ENCODE assay signal across 30 cellular contexts in genomic region chr2:7165736-7166135, GRCh38.
"Had no signal": no experiment of that assay in that cellular context is flagged by ENCODE, and none has a peak within 500 bp of the region (broad histone marks: within the 10 kb centered on the region; RNA-seq: fewer than 3 reads in every experiment).

No MANE protein-coding gene starts in this region.

- H3K36me3 ChIP-seq: breast epithelium, esophagus squamous epithelium, gastrocnemius medialis, neural progenitor cell, sigmoid colon, suprapubic skin, tibial artery, upper lobe of right lung had no signal

- H3K4me1 ChIP-seq: breast epithelium, esophagus squamous epithelium, gastrocnemius medialis, parathyroid adenoma, psoas muscle, sigmoid colon, suprapubic skin, tibial artery, upper lobe of right lung had no signal

- H3K27ac ChIP-seq: breast epithelium, epithelial cell of prostate, esophagus squamous epithelium, gastrocnemius medialis, hepatocyte, neural progenitor cell, parathyroid adenoma, psoas muscle, sigmoid colon, suprapubic skin, tibial artery, upper lobe of right lung had no signal

- H3K27me3 ChIP-seq: breast epithelium, esophagus squamous epithelium, gastrocnemius medialis, hepatocyte, neural progenitor cell, sigmoid colon, suprapubic skin, tibial artery, upper lobe of right lung had no signal

- H3K9ac ChIP-seq: neural progenitor cell, parathyroid adenoma had no signal

- FAIRE-seq: colon, endometrium, kidney, small intestine had no signal

- H2AFZ ChIP-seq: hepatocyte, neural progenitor cell, parathyroid adenoma had no signal

- H3K9me3 ChIP-seq: breast epithelium, esophagus squamous epithelium, gastrocnemius medialis, psoas muscle, sigmoid colon, suprapubic skin, tibial artery, upper lobe of right lung had no signal

- H3K4me3 ChIP-seq: breast epithelium, esophagus squamous epithelium, gastrocnemius medialis, hepatocyte, neural progenitor cell, psoas muscle, sigmoid colon, suprapubic skin, tibial artery, upper lobe of right lung had no signal

- DNase-seq: activated CD4-positive, alpha-beta memory T cell treated with anti-CD3 and anti-CD28 coated beads for 36 hours; activated CD4-positive, alpha-beta T cell treated with anti-CD3 and anti-CD28 coated beads, Interleukin-2, amount 10 ng/mL, durations not matched to agents 24 days and 14 days; activated CD4-positive, CD25-positive, alpha-beta regulatory T cell treated with anti-CD3 and anti-CD28 coated beads, Interleukin-2, amount 50 U/mL, for 72 hours; activated CD8-positive, alpha-beta memory T cell treated with anti-CD3 and anti-CD28 coated beads, Interleukin-2, amount 50 U/mL, for 4 hours; activated effector memory CD4-positive, alpha-beta T cell treated with anti-CD3 and anti-CD28 coated beads, Interleukin-2, amount 50 U/mL, for 16 hours; activated naive CD4-positive, alpha-beta T cell treated with anti-CD3 and anti-CD28 coated beads, Interleukin-2, amount 10 ng/mL, durations not matched to agents 7 days and 5 days; activated naive CD8-positive, alpha-beta T cell treated with anti-CD3 and anti-CD28 coated beads, Interleukin-2, amount 10 ng/mL, durations not matched to agents 7 days and 5 days; activated T-cell treated with anti-CD3 and anti-CD28 coated beads, Interleukin-2, amount 50 U/mL, for 1 hour; amniotic stem cell; effector CD8-positive, alpha-beta T cell; esophagus squamous epithelium; gastrocnemius medialis; kidney; mesendoderm; natural killer cell; occipital lobe; psoas muscle; sigmoid colon; small intestine; stimulated activated naive CD4-positive, alpha-beta T cell; tibial artery; upper lobe of right lung had no signal

- H3K4me2 ChIP-seq: hepatocyte, neural progenitor cell had no signal

- H3K79me2 ChIP-seq: hepatocyte, parathyroid adenoma had no signal
